20 cellular contexts compared by ENCODE assay signal in genomic region chr6:101800598-101800997, GRCh38.
DNase-seq lines count a peak whose midpoint lies in the region; ATAC-seq and TF ChIP-seq lines count a peak whose summit lies in the region.
"Had no signal": no experiment of that assay in that cellular context is flagged by ENCODE, and none has a peak within 500 bp of the region (broad histone marks: within the 10 kb centered on the region; RNA-seq: fewer than 3 reads in every experiment).

No MANE protein-coding gene starts in this region.

- intact Hi-C loops in IMR-90 (cut with micrococcal nuclease): no loop called here

- no peak overlapping the region for H3K23ac ChIP-seq in IMR-90 (ENCODE audit: low read depth, low read length)

- no peak overlapping the region for H3K14ac ChIP-seq in IMR-90 (replicated peaks; ENCODE audit: low read depth, low read length)

- TF ChIP-seq CTCF in IMR-90 (conservative IDR thresholded peaks at IDR 0.05; ENCODE audit: low read depth, low read length) (no peak), osteoblast (IDR thresholded peaks at IDR 0.05; ENCODE audit: extremely low read depth, low read depth, low read length) (no peak)

- dilution Hi-C loops in IMR-90 (cut with HindIII; ENCODE audit: low sequenced_read_pairs, unreplicated experiment): no loop called here

- POLR2A ChIA-PET in IMR-90 (lab: Charles Lee; ENCODE audit: unreplicated experiment): no interaction called here

- no peak overlapping the region for H2BK120ac ChIP-seq in IMR-90 (ENCODE audit: low read depth, low read length)

- no peaks in the 10 kb centered on the region for H3K27me3 ChIP-seq in IMR-90 (ENCODE audit: control insufficient read depth, insufficient read depth, low read length)
- H3K27me3 ChIP-seq in osteoblast (ENCODE audit: insufficient read depth, low read length): no peaks in the 10 kb centered on the region

- in situ Hi-C loops in IMR-90 (cut with MboI; ENCODE audit: low sequenced_read_pairs): no loop called here
- in situ Hi-C loops in KBM-7 (cut with MboI; ENCODE audit: low pct_unique_long_range_greater_than_20kb, low sequenced_read_pairs): no loop called here

- no TSS peak for BruUV-seq in IMR-90 (replicated peaks; lab: Mats Ljungman, UMichigan)

- H2BK5ac ChIP-seq in IMR-90 (ENCODE audit: low read depth, low read length, poor library complexity, severe bottlenecking): peak overlapping the region; percentile 15

- H2BK15ac ChIP-seq in IMR-90 (ENCODE audit: low read depth, low read length): no peak overlapping the region

- H3K4me2 ChIP-seq in IMR-90 (ENCODE audit: low read depth, low read length): peak overlapping the region; percentile 66; the same call in 1 of the 2 replicates
- no peak overlapping the region for H3K4me2 ChIP-seq in osteoblast (ENCODE audit: insufficient read depth, low read length)

- H3K79me2 ChIP-seq in osteoblast (ENCODE audit: insufficient read depth, low read length): no peaks in the 10 kb centered on the region

- H3K4me1 ChIP-seq in IMR-90 (ENCODE audit: control insufficient read depth, insufficient read depth, low read length) (peaks cover 6% of the 10 kb centered on the region; the same call in 1 of the 2 replicates), osteoblast (ENCODE audit: insufficient read depth, low read length) (peaks cover under 1% of the 10 kb centered on the region)

- no peaks in the 10 kb centered on the region for H3K79me1 ChIP-seq in IMR-90 (ENCODE audit: low read depth in 1 of 2, low read length in 2 of 2)

- H2AK5ac ChIP-seq in IMR-90 (ENCODE audit: low read depth, low read length): no peak overlapping the region

- no peaks in the 10 kb centered on the region for H3K9me1 ChIP-seq in IMR-90 (ENCODE audit: insufficient read depth, low read length)

- no peak overlapping the region; the same call in 1 of the 2 replicates for H3K18ac ChIP-seq in IMR-90 (ENCODE audit: low read depth, low read length)

- no peak overlapping the region for H4K91ac ChIP-seq in IMR-90 (ENCODE audit: insufficient read depth, low read depth, low read length)

- H3K36me3 ChIP-seq in IMR-90 (ENCODE audit: control insufficient read depth, insufficient read depth, low read length): no peaks in the 10 kb centered on the region
- no peaks in the 10 kb centered on the region for H3K36me3 ChIP-seq in SK-N-MC (ENCODE audit: insufficient read depth, low read length)
- H3K36me3 ChIP-seq in osteoblast (ENCODE audit: insufficient read depth, low read length): no peaks in the 10 kb centered on the region

- H2AK9ac ChIP-seq in IMR-90 (replicated peaks; ENCODE audit: low read depth, low read length, poor library complexity): no peak overlapping the region

- H3K4me3 ChIP-seq in IMR-90 (ENCODE audit: insufficient read depth, low read depth, low read length) (no peak overlapping the region), SK-N-MC (peak overlapping the region; percentile 10; the same call in 1 of the 2 replicates), osteoblast (ENCODE audit: insufficient read depth, low read length) (no peak overlapping the region)
- H3K4me3 ChIP-seq: K562 had no signal

- no peak overlapping the region for H2BK20ac ChIP-seq in IMR-90 (ENCODE audit: low read depth, low read length)

- no peak for ATAC-seq in IMR-90 (ENCODE audit: low read depth)
- ATAC-seq: CD8-positive, alpha-beta T cell; K562; PC-3 had no signal

- no peak overlapping the region for H3K4ac ChIP-seq in IMR-90 (ENCODE audit: low read depth, low read length)

- no CpG with 5 or more reads among the region's 3 CpGs for WGBS in IMR-90 (ENCODE audit: extremely low coverage in 2 of 2, insufficient read length in 1 of 2), 2 experiments

- no peak for TF ChIP-seq POLR2A in IMR-90 (IDR thresholded peaks at IDR 0.05; ENCODE audit: low read depth, low read length)

- H3K9me3 ChIP-seq in IMR-90 (ENCODE audit: control insufficient read depth, insufficient read depth, low read length) (no peaks in the 10 kb centered on the region), SK-N-MC (ENCODE audit: low read depth, low read length) (no peaks in the 10 kb centered on the region), osteoblast (ENCODE audit: low read depth, low read length) (no peaks in the 10 kb centered on the region)

- DNase-seq in NCI-H146 (lab: John Stamatoyannopoulos, UW) (peak; percentile 7), NCI-H146 treated with DMSO at 0.1 percent for 48 hours (lab: John Stamatoyannopoulos, UW; ENCODE audit: unreplicated experiment) (no peak), IMR-90 (no peak), SK-N-MC (ENCODE audit: low read depth, low spot score) (no peak), osteoblast (ENCODE audit: insufficient read length, low spot score, missing footprints) (no peak), KG1 (lab: John Stamatoyannopoulos, UW) (no peak), KBM-7 (no peak)
- DNase-seq: 8988T; AML-193; C1 segment of cervical spinal cord; CD8-positive, alpha-beta T cell; DMS153; NCI-H1105; NCI-H1694; NCI-H2227 treated with DMSO at 0.1 percent for 48 hours; NCI-H524; PC-3; RPMI8226; SHP77 had no signal

- TF ChIP-seq RAD21 in IMR-90 (IDR thresholded peaks at IDR 0.05; ENCODE audit: low read length): no peak

- no peaks in the 10 kb centered on the region for H4K20me1 ChIP-seq in IMR-90 (ENCODE audit: insufficient read depth, low read length)
- H4K20me1 ChIP-seq in osteoblast (ENCODE audit: insufficient read depth, low read length): no peaks in the 10 kb centered on the region

- H4K8ac ChIP-seq in IMR-90 (ENCODE audit: low read depth in 2 of 2, low read length in 2 of 2): peak overlapping the region in 1 of 2 experiments; percentile 63; a peak in 2 of 4 replicates

- peak overlapping the region; percentile 58; the same call in 1 of the 2 replicates for H4K5ac ChIP-seq in IMR-90 (ENCODE audit: low read depth, low read length)

- no peak overlapping the region for H3K27ac ChIP-seq in IMR-90 (ENCODE audit: insufficient read depth, low read length)
- peak overlapping the region; percentile 39 for H3K27ac ChIP-seq in SK-N-MC
- no peak overlapping the region for H3K27ac ChIP-seq in osteoblast (ENCODE audit: low read depth, low read length)

- no peak overlapping the region for H2AFZ ChIP-seq in IMR-90 (replicated peaks; ENCODE audit: low read length, poor library complexity)
- H2AFZ ChIP-seq in osteoblast (ENCODE audit: low read length): peak overlapping the region; percentile 24

- CTCF ChIA-PET in IMR-90 (lab: Yijun Ruan, JAX): no interaction called here

- H3K56ac ChIP-seq in IMR-90 (ENCODE audit: extremely low read depth, insufficient read depth, low read length): no peak overlapping the region

- H3K9ac ChIP-seq in IMR-90 (ENCODE audit: low read depth, low read length) (no peak overlapping the region), SK-N-MC (ENCODE audit: insufficient read length) (no peak overlapping the region)

TF ChIP-seq in IMR-90, 13 proteins besides CTCF, POLR2A, EP300 and RAD21:
- TF ChIP-seq MAFK (IDR thresholded peaks at IDR 0.05; ENCODE audit: low read depth, low read length) (no peak), BHLHE40 (IDR thresholded peaks at IDR 0.05; ENCODE audit: low read depth, low read length) (no peak), RCOR1 (IDR thresholded peaks at IDR 0.05; ENCODE audit: insufficient replicate concordance, low read length) (no peak), NFE2L2 (IDR thresholded peaks at IDR 0.05; ENCODE audit: low read depth, low read length) (no peak), CHD1 (IDR thresholded peaks at IDR 0.05; ENCODE audit: low read depth, low read length) (no peak), CEBPB (IDR thresholded peaks at IDR 0.05; ENCODE audit: low read depth, low read length) (no peak), ELK1 (IDR thresholded peaks at IDR 0.05; ENCODE audit: borderline replicate concordance, low read depth, low read length) (no peak)
